8 cellular contexts compared by ENCODE assay signal in genomic region chr4:6885953-6886557, GRCh38.
DNase-seq lines count a peak whose midpoint lies in the region; ATAC-seq and TF ChIP-seq lines count a peak whose summit lies in the region.

No MANE protein-coding gene starts in this region.

- peak; percentile 78 for ATAC-seq in GM18907 (IDR thresholded peaks at IDR 0.05; ENCODE audit: unreplicated experiment)
- peak; percentile 71 for ATAC-seq in stimulated activated naive CD8-positive, alpha-beta T cell treated with anti-CD3 and anti-CD28 coated beads, Interleukin-15, amount 100 ng/mL, for 72 hours
- no peak for ATAC-seq in GM19455 (IDR thresholded peaks at IDR 0.05; ENCODE audit: unreplicated experiment)
- ATAC-seq in HG02571 (IDR thresholded peaks at IDR 0.05; ENCODE audit: unreplicated experiment): no peak

- H3K27ac ChIP-seq in brain microvascular endothelial cell: no peak overlapping the region

- H3K4me3 ChIP-seq in brain microvascular endothelial cell (ENCODE audit: low read depth, low read length): no peak overlapping the region

- in situ Hi-C loops in brain microvascular endothelial cell (cut with HindIII; ENCODE audit: low pct_ligation_motif_present, low sequenced_read_pairs): no loop called here

- no peaks in the 10 kb centered on the region for H3K27me3 ChIP-seq in brain microvascular endothelial cell (replicated peaks)

- H3K27ac Mint-ChIP-seq in stimulated activated naive CD8-positive, alpha-beta T cell treated with anti-CD3 and anti-CD28 coated beads, Interleukin-15, amount 100 ng/mL, for 72 hours: peak overlapping the region in 1 of 2 donors; percentile 48

- peak; percentile 27 for TF ChIP-seq CTCF in brain microvascular endothelial cell (IDR thresholded peaks at IDR 0.05; ENCODE audit: low read depth, low read length, missing control alignments)

- H3K9me3 Mint-ChIP-seq in stimulated activated naive CD8-positive, alpha-beta T cell treated with anti-CD3 and anti-CD28 coated beads, Interleukin-15, amount 100 ng/mL, for 72 hours: peaks cover 0 to 12% of the 10 kb centered on the region in 2 donors

- H3K4me3 Mint-ChIP-seq in stimulated activated naive CD8-positive, alpha-beta T cell treated with anti-CD3 and anti-CD28 coated beads, Interleukin-15, amount 100 ng/mL, for 72 hours: no peak overlapping the region

- H3K27me3 Mint-ChIP-seq in stimulated activated naive CD8-positive, alpha-beta T cell treated with anti-CD3 and anti-CD28 coated beads, Interleukin-15, amount 100 ng/mL, for 72 hours: no peaks in the 10 kb centered on the region

- DNase-seq in AML-193 (lab: John Stamatoyannopoulos, UW) (peak; percentile 98 to 99), NCI-H524 (lab: John Stamatoyannopoulos, UW) (peak; percentile 65 to 94), brain microvascular endothelial cell (peak; percentile 38), kidney glomerular epithelial cell (lab: John Stamatoyannopoulos, UW) (peak; percentile 69)
- DNase-seq in stimulated activated naive CD8-positive, alpha-beta T cell treated with anti-CD3 and anti-CD28 coated beads, Interleukin-15, amount 100 ng/mL, for 72 hours: no peak

- peaks cover 6% of the 10 kb centered on the region for H3K4me1 Mint-ChIP-seq in stimulated activated naive CD8-positive, alpha-beta T cell treated with anti-CD3 and anti-CD28 coated beads, Interleukin-15, amount 100 ng/mL, for 72 hours

- peaks cover 11% of the 10 kb centered on the region for H3K36me3 ChIP-seq in brain microvascular endothelial cell (replicated peaks)

Comparison
In these comparisons a context has a peak if more than half of its experiments do, and no peak if none do; other contexts are left out.
1. DNase-seq: peak in AML-193 (2 of 2), NCI-H524 (2 of 2), brain microvascular endothelial cell (single experiment) and kidney glomerular epithelial cell (single experiment); none in stimulated activated naive CD8-positive, alpha-beta T cell treated with anti-CD3 and anti-CD28 coated beads, Interleukin-15, amount 100 ng/mL, for 72 hours (0 of 2).
2. ATAC-seq: peak in GM18907 (single experiment) and stimulated activated naive CD8-positive, alpha-beta T cell treated with anti-CD3 and anti-CD28 coated beads, Interleukin-15, amount 100 ng/mL, for 72 hours (single experiment); none in GM19455 (single experiment) and HG02571 (single experiment).